12 cellular contexts compared by ENCODE assay signal in the genomic region with DNA sequence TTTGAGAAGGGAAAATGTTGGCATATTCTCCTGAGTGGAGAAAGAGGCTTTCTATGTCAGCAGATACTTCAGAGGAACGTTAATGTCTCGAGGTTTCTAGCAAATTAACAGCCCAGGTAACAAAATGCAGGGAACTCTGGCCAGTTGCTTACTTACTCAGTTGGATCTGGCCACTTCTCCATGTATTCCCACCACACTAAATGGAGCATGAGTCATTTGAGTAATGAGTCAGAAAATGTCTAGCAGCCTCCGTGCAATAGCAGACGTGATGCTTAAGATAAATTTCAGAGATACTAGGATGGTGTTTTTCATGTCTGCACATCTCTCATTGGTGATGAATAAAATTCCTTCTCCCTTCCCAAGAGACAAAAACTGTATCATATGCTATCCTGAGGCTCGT.
DNase-seq lines count a peak whose midpoint lies in the region; ATAC-seq and TF ChIP-seq lines count a peak whose summit lies in the region.
"Had no signal": no experiment of that assay in that cellular context is flagged by ENCODE, and none has a peak within 500 bp of the region (broad histone marks: within the 10 kb centered on the region; RNA-seq: fewer than 3 reads in every experiment).

No MANE protein-coding gene starts in this region.

- DNase-seq in COLO829 (ENCODE audit: low spot score) = peak; percentile 76
- peak; percentile 90 for DNase-seq in IMR-90
- peak; percentile 72 for DNase-seq in choroid plexus epithelial cell (ENCODE audit: low read depth)
- DNase-seq in non-pigmented ciliary epithelial cell (ENCODE audit: low read depth) = peak; percentile 71
- DNase-seq in SW 1271 (lab: John Stamatoyannopoulos, UW) = no peak
- no peak for DNase-seq in ovary
- DNase-seq: activated gamma-delta T cell treated with Interleukin-2 at 50 U/mL for 16 hours; heart left ventricle; NCI-H510A treated with DMSO at 0.1 percent for 48 hours; stimulated activated CD4-positive, alpha-beta T cell treated with anti-CD3 and anti-CD28 coated beads, Interleukin-15, amount 100 ng/mL, for 24 hours had no signal

- H3K23ac ChIP-seq in IMR-90 (ENCODE audit: low read depth, low read length) = no peak overlapping the region

- no peak overlapping the region for H3K27ac ChIP-seq in IMR-90 (ENCODE audit: insufficient read depth, low read length)
- no peak overlapping the region for H3K27ac ChIP-seq in ovary
- H3K27ac ChIP-seq: heart left ventricle had no signal

- no peak overlapping the region for H2BK15ac ChIP-seq in IMR-90 (ENCODE audit: low read depth, low read length)

- TF ChIP-seq EP300 in ovary (IDR thresholded peaks at IDR 0.05) = no peak

- H2BK120ac ChIP-seq in IMR-90 (ENCODE audit: low read depth, low read length) = no peak overlapping the region

- in situ Hi-C loops in IMR-90 (cut with MboI; ENCODE audit: low sequenced_read_pairs) = no loop called here

- H3K4ac ChIP-seq in IMR-90 (ENCODE audit: low read depth, low read length) = no peak overlapping the region

- H3K56ac ChIP-seq in IMR-90 (ENCODE audit: extremely low read depth, insufficient read depth, low read length) = no peak overlapping the region

- no peaks in the 10 kb centered on the region for H3K9me3 ChIP-seq in IMR-90 (ENCODE audit: control insufficient read depth, insufficient read depth, low read length)
- H3K9me3 ChIP-seq in ovary = no peaks in the 10 kb centered on the region
- H3K9me3 ChIP-seq: heart left ventricle had no signal

- H3K4me2 ChIP-seq in IMR-90 (ENCODE audit: low read depth, low read length) = no peak overlapping the region

- H2AK5ac ChIP-seq in IMR-90 (ENCODE audit: low read depth, low read length) = no peak overlapping the region

- no CpG with 5 or more reads among the region's 5 CpGs for WGBS in IMR-90 (ENCODE audit: extremely low coverage in 2 of 2, insufficient read length in 1 of 2), 2 experiments
- WGBS in ovary, 3 donors = 50 to 56% (median 53%) methylated on average over 5 of the region's 5 CpGs

- ATAC-seq in IMR-90 (ENCODE audit: low read depth) (peak; percentile 85), HG03439 (IDR thresholded peaks at IDR 0.05; ENCODE audit: unreplicated experiment) (no peak), HG02884 (IDR thresholded peaks at IDR 0.05; ENCODE audit: unreplicated experiment) (no peak)

- intact Hi-C loops in IMR-90 (cut with micrococcal nuclease) (loop anchor here (10.0 kb wide), 1 partner anchor 1005 kb away; no protein-coding TSS in a partner anchor), ovary (cut with DNase I) (no loop called here)

- no peak overlapping the region for H3K9ac ChIP-seq in IMR-90 (ENCODE audit: low read depth, low read length)

- H4K5ac ChIP-seq in IMR-90 (ENCODE audit: low read depth, low read length) = no peak overlapping the region

- no peak for TF ChIP-seq POLR2A in IMR-90 (IDR thresholded peaks at IDR 0.05; ENCODE audit: low read depth, low read length)
- TF ChIP-seq POLR2A in ovary (IDR thresholded peaks at IDR 0.05) = no peak

- CTCF ChIA-PET in IMR-90 (lab: Yijun Ruan, JAX) = no interaction called here

- no peak overlapping the region for H2AK9ac ChIP-seq in IMR-90 (replicated peaks; ENCODE audit: low read depth, low read length, poor library complexity)

- BruUV-seq in IMR-90 (replicated peaks; lab: Mats Ljungman, UMichigan) = no TSS peak

- H2BK5ac ChIP-seq in IMR-90 (ENCODE audit: low read depth, low read length, poor library complexity, severe bottlenecking) = no peak overlapping the region

- no peak overlapping the region for H3K14ac ChIP-seq in IMR-90 (replicated peaks; ENCODE audit: low read depth, low read length)

- no peak overlapping the region for H2BK20ac ChIP-seq in IMR-90 (ENCODE audit: low read depth, low read length)

- H3K4me1 ChIP-seq in IMR-90 (ENCODE audit: control insufficient read depth, insufficient read depth, low read length) (peaks cover 2% of the 10 kb centered on the region; the same call in 1 of the 2 replicates), ovary (ENCODE audit: insufficient read depth) (no peaks in the 10 kb centered on the region)
- H3K4me1 ChIP-seq: heart left ventricle had no signal

- no peaks in the 10 kb centered on the region for H4K20me1 ChIP-seq in IMR-90 (ENCODE audit: insufficient read depth, low read length)

- H3K36me3 ChIP-seq in IMR-90 (ENCODE audit: control insufficient read depth, insufficient read depth, low read length) (no peaks in the 10 kb centered on the region), ovary (no peaks in the 10 kb centered on the region)
- H3K36me3 ChIP-seq: heart left ventricle had no signal

- no peak overlapping the region for H4K91ac ChIP-seq in IMR-90 (ENCODE audit: insufficient read depth, low read depth, low read length)

- TF ChIP-seq CTCF in IMR-90 (conservative IDR thresholded peaks at IDR 0.05; ENCODE audit: low read depth, low read length) = no peak
- no peak for TF ChIP-seq CTCF in choroid plexus epithelial cell (conservative IDR thresholded peaks at IDR 0.05; ENCODE audit: low read depth, low read length)
- TF ChIP-seq CTCF in ovary (IDR thresholded peaks at IDR 0.05) = no peak

- no peak overlapping the region for H4K8ac ChIP-seq in IMR-90 (ENCODE audit: low read depth in 2 of 2, low read length in 2 of 2)

- POLR2A ChIA-PET in IMR-90 (lab: Charles Lee; ENCODE audit: unreplicated experiment) = no interaction called here

- no peaks in the 10 kb centered on the region for H3K27me3 ChIP-seq in IMR-90 (ENCODE audit: control insufficient read depth, insufficient read depth, low read length)
- no peaks in the 10 kb centered on the region for H3K27me3 ChIP-seq in ovary
- H3K27me3 ChIP-seq: heart left ventricle had no signal

- H3K79me1 ChIP-seq in IMR-90 (ENCODE audit: low read depth in 1 of 2, low read length in 2 of 2) = no peaks in the 10 kb centered on the region

- no peak overlapping the region for H3K4me3 ChIP-seq in IMR-90 (ENCODE audit: insufficient read depth, low read depth, low read length)
- H3K4me3 ChIP-seq in choroid plexus epithelial cell (ENCODE audit: low read depth, low read length) = no peak overlapping the region
- H3K4me3 ChIP-seq in ovary = no peak overlapping the region
- H3K4me3 ChIP-seq: heart left ventricle had no signal

- TF ChIP-seq RAD21 in IMR-90 (IDR thresholded peaks at IDR 0.05; ENCODE audit: low read length) = no peak

- H2AFZ ChIP-seq in IMR-90 (replicated peaks; ENCODE audit: low read length, poor library complexity) = no peak overlapping the region

- dilution Hi-C loops in IMR-90 (cut with HindIII; ENCODE audit: low sequenced_read_pairs, unreplicated experiment) = no loop called here

- H3K9me1 ChIP-seq in IMR-90 (ENCODE audit: insufficient read depth, low read length) = no peaks in the 10 kb centered on the region

- no peak overlapping the region for H3K18ac ChIP-seq in IMR-90 (ENCODE audit: low read depth, low read length)

TF ChIP-seq in IMR-90, 13 proteins besides CTCF, POLR2A, EP300 and RAD21:
- TF ChIP-seq BHLHE40 (IDR thresholded peaks at IDR 0.05; ENCODE audit: low read depth, low read length) (peak; percentile 39; the same call in 1 of the 2 replicates), MXI1 (IDR thresholded peaks at IDR 0.05; ENCODE audit: borderline replicate concordance, low read depth, low read length) (no peak), CHD1 (IDR thresholded peaks at IDR 0.05; ENCODE audit: low read depth, low read length) (no peak), FOS (IDR thresholded peaks at IDR 0.05; ENCODE audit: low read depth, low read length) (peak; percentile 96), CEBPB (IDR thresholded peaks at IDR 0.05; ENCODE audit: low read depth, low read length) (peak; percentile 66), RFX5 (IDR thresholded peaks at IDR 0.05; ENCODE audit: low read depth, low read length) (no peak), NFE2L2 (IDR thresholded peaks at IDR 0.05; ENCODE audit: low read depth, low read length) (no peak), MAZ (IDR thresholded peaks at IDR 0.05; ENCODE audit: borderline replicate concordance, low read depth, low read length) (no peak), SMC3 (IDR thresholded peaks at IDR 0.05; ENCODE audit: low read depth, low read length) (no peak), RCOR1 (IDR thresholded peaks at IDR 0.05; ENCODE audit: insufficient replicate concordance, low read length) (no peak), MAFK (IDR thresholded peaks at IDR 0.05; ENCODE audit: low read depth, low read length) (0 out of 2 replicates have a peak, but pooled peaks have one; percentile 10)
- TF ChIP-seq, protein P1, sequence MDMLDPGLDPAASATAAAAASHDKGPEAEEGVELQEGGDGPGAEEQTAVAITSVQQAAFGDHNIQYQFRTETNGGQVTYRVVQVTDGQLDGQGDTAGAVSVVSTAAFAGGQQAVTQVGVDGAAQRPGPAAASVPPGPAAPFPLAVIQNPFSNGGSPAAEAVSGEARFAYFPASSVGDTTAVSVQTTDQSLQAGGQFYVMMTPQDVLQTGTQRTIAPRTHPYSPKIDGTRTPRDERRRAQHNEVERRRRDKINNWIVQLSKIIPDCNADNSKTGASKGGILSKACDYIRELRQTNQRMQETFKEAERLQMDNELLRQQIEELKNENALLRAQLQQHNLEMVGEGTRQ (IDR thresholded peaks at IDR 0.05; ENCODE audit: low read depth, low read length) = no peak
- TF ChIP-seq, protein P2, sequence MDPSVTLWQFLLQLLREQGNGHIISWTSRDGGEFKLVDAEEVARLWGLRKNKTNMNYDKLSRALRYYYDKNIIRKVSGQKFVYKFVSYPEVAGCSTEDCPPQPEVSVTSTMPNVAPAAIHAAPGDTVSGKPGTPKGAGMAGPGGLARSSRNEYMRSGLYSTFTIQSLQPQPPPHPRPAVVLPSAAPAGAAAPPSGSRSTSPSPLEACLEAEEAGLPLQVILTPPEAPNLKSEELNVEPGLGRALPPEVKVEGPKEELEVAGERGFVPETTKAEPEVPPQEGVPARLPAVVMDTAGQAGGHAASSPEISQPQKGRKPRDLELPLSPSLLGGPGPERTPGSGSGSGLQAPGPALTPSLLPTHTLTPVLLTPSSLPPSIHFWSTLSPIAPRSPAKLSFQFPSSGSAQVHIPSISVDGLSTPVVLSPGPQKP (IDR thresholded peaks at IDR 0.05; ENCODE audit: borderline replicate concordance, low read depth, low read length) = no peak
TF ChIP-seq in IMR-90: peak in this region for 4.

Comparison
In these comparisons a context has a peak if more than half of its experiments do, and no peak if none do; other contexts are left out.
1. DNase-seq: peak in COLO829 (single experiment), IMR-90 (single experiment), choroid plexus epithelial cell (single experiment) and non-pigmented ciliary epithelial cell (single experiment); none in SW 1271 (0 of 2) and ovary (0 of 5).